In the genomic region with DNA sequence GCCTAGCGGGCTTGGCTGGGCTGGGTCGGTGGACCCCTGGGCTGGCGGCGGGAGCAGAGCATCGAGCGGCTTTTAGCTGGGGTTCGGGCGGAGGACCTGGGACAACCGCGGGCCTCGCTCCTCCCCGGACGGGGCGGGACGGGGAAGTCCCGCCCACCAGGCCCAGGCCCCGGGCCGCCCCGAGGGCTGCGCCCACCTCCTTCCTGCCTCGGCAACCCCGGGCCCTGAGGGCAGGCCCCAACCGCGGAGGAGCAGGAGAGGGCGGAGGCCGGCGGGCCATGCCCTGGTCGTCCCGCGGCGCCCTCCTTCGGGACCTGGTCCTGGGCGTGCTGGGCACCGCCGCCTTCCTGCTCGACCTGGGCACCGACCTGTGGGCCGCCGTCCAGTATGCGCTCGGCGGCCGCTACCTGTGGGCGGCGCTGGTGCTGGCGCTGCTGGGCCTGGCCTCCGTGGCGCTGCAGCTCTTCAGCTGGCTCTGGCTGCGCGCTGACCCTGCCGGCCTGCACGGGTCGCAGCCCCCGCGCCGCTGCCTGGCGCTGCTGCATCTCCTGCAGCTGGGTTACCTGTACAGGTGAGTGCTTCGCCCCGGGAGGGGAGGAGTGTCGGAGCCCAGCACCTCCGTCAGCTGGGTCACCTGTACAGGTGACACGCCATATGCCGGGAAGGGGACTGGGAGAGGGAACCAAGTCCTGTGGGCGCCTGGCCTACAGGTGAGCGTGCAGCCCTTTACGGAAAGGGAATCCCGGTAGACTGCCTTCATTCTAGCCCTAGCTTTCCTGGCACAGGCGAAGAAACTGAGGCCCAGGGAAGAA, we compare ENCODE assay signal across 1 cellular context.
A peak's percentile ranks its signal among the peaks of the same experiment; 100 is the strongest.
TF ChIP-seq lines count a peak whose summit lies in the region.

A gene with protein sequence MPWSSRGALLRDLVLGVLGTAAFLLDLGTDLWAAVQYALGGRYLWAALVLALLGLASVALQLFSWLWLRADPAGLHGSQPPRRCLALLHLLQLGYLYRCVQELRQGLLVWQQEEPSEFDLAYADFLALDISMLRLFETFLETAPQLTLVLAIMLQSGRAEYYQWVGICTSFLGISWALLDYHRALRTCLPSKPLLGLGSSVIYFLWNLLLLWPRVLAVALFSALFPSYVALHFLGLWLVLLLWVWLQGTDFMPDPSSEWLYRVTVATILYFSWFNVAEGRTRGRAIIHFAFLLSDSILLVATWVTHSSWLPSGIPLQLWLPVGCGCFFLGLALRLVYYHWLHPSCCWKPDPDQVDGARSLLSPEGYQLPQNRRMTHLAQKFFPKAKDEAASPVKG (plus strand): TSS at position 182 of the 812 bp plus-strand sequence. CDS start 97 bp downstream, at position 279.

TF ChIP-seq in HepG2, 621 proteins besides CTCF, POLR2A, EP300 and RAD21 (continued from another document and continues in another):
- TF ChIP-seq, protein P1, sequence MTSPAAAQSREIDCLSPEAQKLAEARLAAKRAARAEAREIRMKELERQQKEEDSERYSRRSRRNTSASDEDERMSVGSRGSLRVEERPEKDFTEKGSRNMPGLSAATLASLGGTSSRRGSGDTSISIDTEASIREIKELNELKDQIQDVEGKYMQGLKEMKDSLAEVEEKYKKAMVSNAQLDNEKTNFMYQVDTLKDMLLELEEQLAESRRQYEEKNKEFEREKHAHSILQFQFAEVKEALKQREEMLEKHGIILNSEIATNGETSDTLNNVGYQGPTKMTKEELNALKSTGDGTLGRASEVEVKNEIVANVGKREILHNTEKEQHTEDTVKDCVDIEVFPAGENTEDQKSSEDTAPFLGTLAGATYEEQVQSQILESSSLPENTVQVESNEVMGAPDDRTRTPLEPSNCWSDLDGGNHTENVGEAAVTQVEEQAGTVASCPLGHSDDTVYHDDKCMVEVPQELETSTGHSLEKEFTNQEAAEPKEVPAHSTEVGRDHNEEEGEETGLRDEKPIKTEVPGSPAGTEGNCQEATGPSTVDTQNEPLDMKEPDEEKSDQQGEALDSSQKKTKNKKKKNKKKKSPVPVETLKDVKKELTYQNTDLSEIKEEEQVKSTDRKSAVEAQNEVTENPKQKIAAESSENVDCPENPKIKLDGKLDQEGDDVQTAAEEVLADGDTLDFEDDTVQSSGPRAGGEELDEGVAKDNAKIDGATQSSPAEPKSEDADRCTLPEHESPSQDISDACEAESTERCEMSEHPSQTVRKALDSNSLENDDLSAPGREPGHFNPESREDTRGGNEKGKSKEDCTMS (CRISPR knock-in tag; conservative IDR thresholded peaks at IDR 0.05), result no peak
- TF ChIP-seq ZBTB42 (CRISPR knock-in tag; IDR thresholded peaks at IDR 0.05) (no peak), ZSCAN29 (CRISPR knock-in tag; conservative IDR thresholded peaks at IDR 0.05) (no peak), TEAD2 (CRISPR knock-in tag; IDR thresholded peaks at IDR 0.05) (no peak), MED8 (CRISPR knock-in tag; IDR thresholded peaks at IDR 0.05; ENCODE audit: insufficient replicate concordance) (no peak), NR1H2 (CRISPR knock-in tag; IDR thresholded peaks at IDR 0.05; ENCODE audit: borderline replicate concordance, low read depth) (no peak), ZIK1 (CRISPR knock-in tag; IDR thresholded peaks at IDR 0.05; ENCODE audit: borderline replicate concordance, low read depth) (no peak), NFIC (IDR thresholded peaks at IDR 0.05; ENCODE audit: low read length) (no peak), ZNF326 (CRISPR knock-in tag; IDR thresholded peaks at IDR 0.05; ENCODE audit: borderline replicate concordance) (no peak), IKZF1 (IDR thresholded peaks at IDR 0.05) (no peak), ZFP41 (CRISPR knock-in tag; IDR thresholded peaks at IDR 0.05; ENCODE audit: borderline replicate concordance) (no peak), ZNF678 (CRISPR knock-in tag; IDR thresholded peaks at IDR 0.05) (no peak), NFATC3 (CRISPR knock-in tag; IDR thresholded peaks at IDR 0.05) (no peak), ZBTB7B (CRISPR knock-in tag; IDR thresholded peaks at IDR 0.05) (no peak), SOX5 (CRISPR knock-in tag; IDR thresholded peaks at IDR 0.05; ENCODE audit: borderline replicate concordance) (no peak), ZNF350 (CRISPR knock-in tag; IDR thresholded peaks at IDR 0.05; ENCODE audit: borderline replicate concordance, low read depth) (no peak), KDM2A (CRISPR knock-in tag; IDR thresholded peaks at IDR 0.05; ENCODE audit: borderline replicate concordance, low read depth) (no peak; the same call in 1 of the 2 replicates), KDM5A (IDR thresholded peaks at IDR 0.05; ENCODE audit: borderline replicate concordance, low read length) (no peak), GATAD1 (CRISPR knock-in tag; IDR thresholded peaks at IDR 0.05) (no peak), PHF21A (CRISPR knock-in tag; IDR thresholded peaks at IDR 0.05) (no peak), SOX6 (IDR thresholded peaks at IDR 0.05) (no peak), SOX6 (CRISPR knock-in tag; IDR thresholded peaks at IDR 0.05) (no peak)
- TF ChIP-seq, protein P2, sequence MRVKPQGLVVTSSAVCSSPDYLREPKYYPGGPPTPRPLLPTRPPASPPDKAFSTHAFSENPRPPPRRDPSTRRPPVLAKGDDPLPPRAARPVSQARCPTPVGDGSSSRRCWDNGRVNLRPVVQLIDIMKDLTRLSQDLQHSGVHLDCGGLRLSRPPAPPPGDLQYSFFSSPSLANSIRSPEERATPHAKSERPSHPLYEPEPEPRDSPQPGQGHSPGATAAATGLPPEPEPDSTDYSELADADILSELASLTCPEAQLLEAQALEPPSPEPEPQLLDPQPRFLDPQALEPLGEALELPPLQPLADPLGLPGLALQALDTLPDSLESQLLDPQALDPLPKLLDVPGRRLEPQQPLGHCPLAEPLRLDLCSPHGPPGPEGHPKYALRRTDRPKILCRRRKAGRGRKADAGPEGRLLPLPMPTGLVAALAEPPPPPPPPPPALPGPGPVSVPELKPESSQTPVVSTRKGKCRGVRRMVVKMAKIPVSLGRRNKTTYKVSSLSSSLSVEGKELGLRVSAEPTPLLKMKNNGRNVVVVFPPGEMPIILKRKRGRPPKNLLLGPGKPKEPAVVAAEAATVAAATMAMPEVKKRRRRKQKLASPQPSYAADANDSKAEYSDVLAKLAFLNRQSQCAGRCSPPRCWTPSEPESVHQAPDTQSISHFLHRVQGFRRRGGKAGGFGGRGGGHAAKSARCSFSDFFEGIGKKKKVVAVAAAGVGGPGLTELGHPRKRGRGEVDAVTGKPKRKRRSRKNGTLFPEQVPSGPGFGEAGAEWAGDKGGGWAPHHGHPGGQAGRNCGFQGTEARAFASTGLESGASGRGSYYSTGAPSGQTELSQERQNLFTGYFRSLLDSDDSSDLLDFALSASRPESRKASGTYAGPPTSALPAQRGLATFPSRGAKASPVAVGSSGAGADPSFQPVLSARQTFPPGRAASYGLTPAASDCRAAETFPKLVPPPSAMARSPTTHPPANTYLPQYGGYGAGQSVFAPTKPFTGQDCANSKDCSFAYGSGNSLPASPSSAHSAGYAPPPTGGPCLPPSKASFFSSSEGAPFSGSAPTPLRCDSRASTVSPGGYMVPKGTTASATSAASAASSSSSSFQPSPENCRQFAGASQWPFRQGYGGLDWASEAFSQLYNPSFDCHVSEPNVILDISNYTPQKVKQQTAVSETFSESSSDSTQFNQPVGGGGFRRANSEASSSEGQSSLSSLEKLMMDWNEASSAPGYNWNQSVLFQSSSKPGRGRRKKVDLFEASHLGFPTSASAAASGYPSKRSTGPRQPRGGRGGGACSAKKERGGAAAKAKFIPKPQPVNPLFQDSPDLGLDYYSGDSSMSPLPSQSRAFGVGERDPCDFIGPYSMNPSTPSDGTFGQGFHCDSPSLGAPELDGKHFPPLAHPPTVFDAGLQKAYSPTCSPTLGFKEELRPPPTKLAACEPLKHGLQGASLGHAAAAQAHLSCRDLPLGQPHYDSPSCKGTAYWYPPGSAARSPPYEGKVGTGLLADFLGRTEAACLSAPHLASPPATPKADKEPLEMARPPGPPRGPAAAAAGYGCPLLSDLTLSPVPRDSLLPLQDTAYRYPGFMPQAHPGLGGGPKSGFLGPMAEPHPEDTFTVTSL (CRISPR knock-in tag; IDR thresholded peaks at IDR 0.05; ENCODE audit: borderline replicate concordance), result no peak
- TF ChIP-seq, protein P3, sequence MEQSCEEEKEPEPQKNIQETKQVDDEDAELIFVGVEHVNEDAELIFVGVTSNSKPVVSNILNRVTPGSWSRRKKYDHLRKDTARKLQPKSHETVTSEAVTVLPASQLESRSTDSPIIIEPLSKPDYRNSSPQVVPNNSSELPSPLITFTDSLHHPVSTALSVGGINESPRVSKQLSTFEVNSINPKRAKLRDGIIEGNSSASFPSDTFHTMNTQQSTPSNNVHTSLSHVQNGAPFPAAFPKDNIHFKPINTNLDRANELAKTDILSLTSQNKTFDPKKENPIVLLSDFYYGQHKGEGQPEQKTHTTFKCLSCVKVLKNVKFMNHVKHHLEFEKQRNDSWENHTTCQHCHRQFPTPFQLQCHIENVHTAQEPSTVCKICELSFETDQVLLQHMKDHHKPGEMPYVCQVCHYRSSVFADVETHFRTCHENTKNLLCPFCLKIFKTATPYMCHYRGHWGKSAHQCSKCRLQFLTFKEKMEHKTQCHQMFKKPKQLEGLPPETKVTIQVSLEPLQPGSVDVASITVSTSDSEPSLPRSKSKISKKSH (CRISPR knock-in tag; IDR thresholded peaks at IDR 0.05; ENCODE audit: borderline replicate concordance), result no peak
- TF ChIP-seq, protein P4, sequence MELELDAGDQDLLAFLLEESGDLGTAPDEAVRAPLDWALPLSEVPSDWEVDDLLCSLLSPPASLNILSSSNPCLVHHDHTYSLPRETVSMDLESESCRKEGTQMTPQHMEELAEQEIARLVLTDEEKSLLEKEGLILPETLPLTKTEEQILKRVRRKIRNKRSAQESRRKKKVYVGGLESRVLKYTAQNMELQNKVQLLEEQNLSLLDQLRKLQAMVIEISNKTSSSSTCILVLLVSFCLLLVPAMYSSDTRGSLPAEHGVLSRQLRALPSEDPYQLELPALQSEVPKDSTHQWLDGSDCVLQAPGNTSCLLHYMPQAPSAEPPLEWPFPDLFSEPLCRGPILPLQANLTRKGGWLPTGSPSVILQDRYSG (CRISPR knock-in tag; IDR thresholded peaks at IDR 0.05), result no peak
- TF ChIP-seq, protein P5, sequence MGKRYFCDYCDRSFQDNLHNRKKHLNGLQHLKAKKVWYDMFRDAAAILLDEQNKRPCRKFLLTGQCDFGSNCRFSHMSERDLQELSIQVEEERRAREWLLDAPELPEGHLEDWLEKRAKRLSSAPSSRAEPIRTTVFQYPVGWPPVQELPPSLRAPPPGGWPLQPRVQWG (CRISPR knock-in tag; IDR thresholded peaks at IDR 0.05; ENCODE audit: borderline replicate concordance, low read depth), result no peak
- TF ChIP-seq, protein P6, sequence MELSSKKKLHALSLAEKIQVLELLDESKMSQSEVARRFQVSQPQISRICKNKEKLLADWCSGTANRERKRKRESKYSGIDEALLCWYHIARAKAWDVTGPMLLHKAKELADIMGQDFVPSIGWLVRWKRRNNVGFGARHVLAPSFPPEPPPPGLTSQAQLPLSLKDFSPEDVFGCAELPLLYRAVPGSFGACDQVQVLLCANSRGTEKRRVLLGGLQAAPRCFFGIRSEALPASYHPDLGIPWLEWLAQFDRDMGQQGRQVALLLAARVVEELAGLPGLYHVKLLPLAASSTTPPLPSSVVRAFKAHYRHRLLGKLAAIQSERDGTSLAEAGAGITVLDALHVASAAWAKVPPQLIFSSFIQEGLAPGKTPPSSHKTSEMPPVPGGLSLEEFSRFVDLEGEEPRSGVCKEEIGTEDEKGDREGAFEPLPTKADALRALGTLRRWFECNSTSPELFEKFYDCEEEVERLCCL (CRISPR knock-in tag; IDR thresholded peaks at IDR 0.05; ENCODE audit: borderline replicate concordance), result no peak
- TF ChIP-seq, protein P7, sequence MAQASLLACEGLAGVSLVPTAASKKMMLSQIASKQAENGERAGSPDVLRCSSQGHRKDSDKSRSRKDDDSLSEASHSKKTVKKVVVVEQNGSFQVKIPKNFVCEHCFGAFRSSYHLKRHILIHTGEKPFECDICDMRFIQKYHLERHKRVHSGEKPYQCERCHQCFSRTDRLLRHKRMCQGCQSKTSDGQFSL (CRISPR knock-in tag; IDR thresholded peaks at IDR 0.05), result no peak
- TF ChIP-seq, protein P8, sequence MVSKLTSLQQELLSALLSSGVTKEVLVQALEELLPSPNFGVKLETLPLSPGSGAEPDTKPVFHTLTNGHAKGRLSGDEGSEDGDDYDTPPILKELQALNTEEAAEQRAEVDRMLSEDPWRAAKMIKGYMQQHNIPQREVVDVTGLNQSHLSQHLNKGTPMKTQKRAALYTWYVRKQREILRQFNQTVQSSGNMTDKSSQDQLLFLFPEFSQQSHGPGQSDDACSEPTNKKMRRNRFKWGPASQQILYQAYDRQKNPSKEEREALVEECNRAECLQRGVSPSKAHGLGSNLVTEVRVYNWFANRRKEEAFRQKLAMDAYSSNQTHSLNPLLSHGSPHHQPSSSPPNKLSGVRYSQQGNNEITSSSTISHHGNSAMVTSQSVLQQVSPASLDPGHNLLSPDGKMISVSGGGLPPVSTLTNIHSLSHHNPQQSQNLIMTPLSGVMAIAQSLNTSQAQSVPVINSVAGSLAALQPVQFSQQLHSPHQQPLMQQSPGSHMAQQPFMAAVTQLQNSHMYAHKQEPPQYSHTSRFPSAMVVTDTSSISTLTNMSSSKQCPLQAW (CRISPR knock-in tag; IDR thresholded peaks at IDR 0.05), result no peak
- TF ChIP-seq, protein P9, sequence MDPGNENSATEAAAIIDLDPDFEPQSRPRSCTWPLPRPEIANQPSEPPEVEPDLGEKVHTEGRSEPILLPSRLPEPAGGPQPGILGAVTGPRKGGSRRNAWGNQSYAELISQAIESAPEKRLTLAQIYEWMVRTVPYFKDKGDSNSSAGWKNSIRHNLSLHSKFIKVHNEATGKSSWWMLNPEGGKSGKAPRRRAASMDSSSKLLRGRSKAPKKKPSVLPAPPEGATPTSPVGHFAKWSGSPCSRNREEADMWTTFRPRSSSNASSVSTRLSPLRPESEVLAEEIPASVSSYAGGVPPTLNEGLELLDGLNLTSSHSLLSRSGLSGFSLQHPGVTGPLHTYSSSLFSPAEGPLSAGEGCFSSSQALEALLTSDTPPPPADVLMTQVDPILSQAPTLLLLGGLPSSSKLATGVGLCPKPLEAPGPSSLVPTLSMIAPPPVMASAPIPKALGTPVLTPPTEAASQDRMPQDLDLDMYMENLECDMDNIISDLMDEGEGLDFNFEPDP (CRISPR knock-in tag; conservative IDR thresholded peaks at IDR 0.05), result 0 out of 2 replicates have a peak, but pooled peaks have one; percentile 76
- TF ChIP-seq, protein P10, sequence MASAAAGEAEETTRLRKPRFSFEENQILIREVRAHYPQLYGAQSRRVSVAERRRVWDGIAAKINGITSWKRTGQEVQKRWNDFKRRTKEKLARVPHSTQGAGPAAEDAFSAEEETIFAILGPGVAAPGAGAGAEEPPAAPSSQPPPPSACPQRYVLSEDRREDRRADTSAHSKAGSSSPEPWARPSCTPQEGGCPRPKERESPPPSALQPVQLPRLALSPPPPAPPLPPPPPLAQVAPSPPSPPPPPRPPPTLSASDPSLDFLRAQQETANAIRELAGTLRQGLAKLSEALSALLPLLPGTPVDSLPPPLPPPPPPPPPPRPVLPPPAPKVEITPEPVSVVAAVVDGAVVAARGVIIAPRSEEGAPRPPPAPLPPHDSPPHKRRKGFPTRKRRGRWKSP (CRISPR knock-in tag; IDR thresholded peaks at IDR 0.05), result peak; percentile 90; the same call in 1 of the 2 replicates
- TF ChIP-seq, protein P11, sequence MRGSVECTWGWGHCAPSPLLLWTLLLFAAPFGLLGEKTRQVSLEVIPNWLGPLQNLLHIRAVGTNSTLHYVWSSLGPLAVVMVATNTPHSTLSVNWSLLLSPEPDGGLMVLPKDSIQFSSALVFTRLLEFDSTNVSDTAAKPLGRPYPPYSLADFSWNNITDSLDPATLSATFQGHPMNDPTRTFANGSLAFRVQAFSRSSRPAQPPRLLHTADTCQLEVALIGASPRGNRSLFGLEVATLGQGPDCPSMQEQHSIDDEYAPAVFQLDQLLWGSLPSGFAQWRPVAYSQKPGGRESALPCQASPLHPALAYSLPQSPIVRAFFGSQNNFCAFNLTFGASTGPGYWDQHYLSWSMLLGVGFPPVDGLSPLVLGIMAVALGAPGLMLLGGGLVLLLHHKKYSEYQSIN (CRISPR knock-in tag; IDR thresholded peaks at IDR 0.05; ENCODE audit: borderline replicate concordance), result no peak
